Comparison of ENCODE assay signal across 15 cellular contexts in genomic region chr14:100286484-100287191, GRCh38. TPM values are rescaled to one million over a fixed set of nuclear protein-coding genes. Genes with fewer than 3 reads are reported as not detected.
DNase-seq lines count a peak whose midpoint lies in the region; ATAC-seq, FAIRE-seq and TF ChIP-seq lines count a peak whose summit lies in the region.
"Had no signal": no experiment of that assay in that cellular context is flagged by ENCODE, and none has a peak within 500 bp of the region (broad histone marks: within the 10 kb centered on the region; RNA-seq: fewer than 3 reads in every experiment).

No MANE protein-coding gene starts in this region.

- H4K20me1 ChIP-seq in BLaER1 (peaks cover 79% of the 10 kb centered on the region), astrocyte (ENCODE audit: insufficient read depth, low read length) (peaks cover 43% of the 10 kb centered on the region)

- TF ChIP-seq CTCF in CD8-positive, alpha-beta T cell (IDR thresholded peaks at IDR 0.05), result no peak
- TF ChIP-seq CTCF in astrocyte (IDR thresholded peaks at IDR 0.05; ENCODE audit: insufficient read depth, low read depth, low read length) (no peak), endothelial cell (IDR thresholded peaks at IDR 0.05; ENCODE audit: unreplicated experiment) (no peak), foreskin fibroblast (IDR thresholded peaks at IDR 0.05; ENCODE audit: low read depth, low read length) (no peak)

- no peaks in the 10 kb centered on the region for H3K9me3 Mint-ChIP-seq in CD8-positive, alpha-beta T cell
- H3K9me3 Mint-ChIP-seq in astrocyte (ENCODE audit: unreplicated experiment), result no peaks in the 10 kb centered on the region
- H3K9me3 Mint-ChIP-seq in natural killer cell treated with Interleukin-12 subunit alpha and Interleukin-12 subunit beta and Interleukin-15 and Interleukin-18, amount 100 ng/mL, for 72 hours, result no peaks in the 10 kb centered on the region
- H3K9me3 Mint-ChIP-seq in endothelial cell (ENCODE audit: unreplicated experiment), result no peaks in the 10 kb centered on the region

- DNase-seq in CD8-positive, alpha-beta T cell, result no peak
- DNase-seq in astrocyte (ENCODE audit: low read depth) (no peak), SKM-1 treated with dmso at 0.1 percent for 144 hours (lab: John Stamatoyannopoulos, UW; ENCODE audit: unreplicated experiment) (no peak), endothelial cell (ENCODE audit: low spot score) (no peak), globus pallidus (ENCODE audit: low spot score) (no peak), foreskin fibroblast (no peak)
- DNase-seq in natural killer cell treated with Interleukin-12 subunit alpha and Interleukin-12 subunit beta and Interleukin-15 and Interleukin-18, amount 100 ng/mL, for 72 hours (ENCODE audit: low spot score), result no peak
- DNase-seq: effector CD4-positive, alpha-beta T cell; NCI-H1105; NCI-H345 had no signal

- H3K27ac ChIP-seq in BLaER1 (peak overlapping the region; percentile 58), astrocyte (ENCODE audit: low read depth, low read length) (no peak overlapping the region)
- H3K27ac ChIP-seq in CD8-positive, alpha-beta T cell (ENCODE audit: low read depth, low read length), result no peak overlapping the region

- H3K79me2 ChIP-seq in astrocyte (ENCODE audit: insufficient read depth, low read length), result peaks cover 12% of the 10 kb centered on the region

- peak overlapping the region; percentile 8 for H3K4me3 Mint-ChIP-seq in CD8-positive, alpha-beta T cell
- peak overlapping the region; percentile 81 for H3K4me3 Mint-ChIP-seq in astrocyte (ENCODE audit: unreplicated experiment)
- H3K4me3 Mint-ChIP-seq in natural killer cell treated with Interleukin-12 subunit alpha and Interleukin-12 subunit beta and Interleukin-15 and Interleukin-18, amount 100 ng/mL, for 72 hours, result peak overlapping the region; percentile 85
- no peak overlapping the region for H3K4me3 Mint-ChIP-seq in endothelial cell (ENCODE audit: unreplicated experiment)

- no peak overlapping the region for H3K27ac Mint-ChIP-seq in CD8-positive, alpha-beta T cell
- H3K27ac Mint-ChIP-seq in astrocyte (ENCODE audit: unreplicated experiment) (no peak overlapping the region), endothelial cell (ENCODE audit: unreplicated experiment) (no peak overlapping the region)
- H3K27ac Mint-ChIP-seq in natural killer cell treated with Interleukin-12 subunit alpha and Interleukin-12 subunit beta and Interleukin-15 and Interleukin-18, amount 100 ng/mL, for 72 hours, result peak overlapping the region; percentile 64 to 88

- H3K9me3 ChIP-seq in BLaER1 (no peaks in the 10 kb centered on the region), astrocyte (ENCODE audit: insufficient read depth, low read depth, low read length) (no peaks in the 10 kb centered on the region)
- H3K9me3 ChIP-seq in CD8-positive, alpha-beta T cell (ENCODE audit: low read length), result no peaks in the 10 kb centered on the region
- H3K9me3 ChIP-seq: ascending aorta had no signal

- H3K27me3 Mint-ChIP-seq in CD8-positive, alpha-beta T cell (ENCODE audit: low read depth), result no peaks in the 10 kb centered on the region
- H3K27me3 Mint-ChIP-seq in astrocyte (ENCODE audit: low read depth, unreplicated experiment), result no peaks in the 10 kb centered on the region
- no peaks in the 10 kb centered on the region for H3K27me3 Mint-ChIP-seq in natural killer cell treated with Interleukin-12 subunit alpha and Interleukin-12 subunit beta and Interleukin-15 and Interleukin-18, amount 100 ng/mL, for 72 hours
- H3K27me3 Mint-ChIP-seq in endothelial cell (ENCODE audit: unreplicated experiment), result peaks cover 23% of the 10 kb centered on the region

- H3K4me1 ChIP-seq in BLaER1, result peaks cover 98% of the 10 kb centered on the region
- peaks cover 5% of the 10 kb centered on the region for H3K4me1 ChIP-seq in CD8-positive, alpha-beta T cell (ENCODE audit: insufficient read depth, low read length)
- H3K4me1 ChIP-seq in astrocyte (ENCODE audit: insufficient read depth, low read length), result no peaks in the 10 kb centered on the region

- intact Hi-C loops in CD8-positive, alpha-beta T cell (cut with DNase I, micrococcal nuclease), result loop anchor here in 1 of 2 experiments (5.0 to 10.0 kb wide), 2 partner anchors 219 to 312 kb away; partner anchors contain the start of gene EVL

- no peak for FAIRE-seq in astrocyte (lab: Jason Lieb, UNC)
- FAIRE-seq: frontal cortex, HTR-8/SVneo had no signal

- peaks cover 6% of the 10 kb centered on the region for H3K36me3 Mint-ChIP-seq in CD8-positive, alpha-beta T cell
- H3K36me3 Mint-ChIP-seq in astrocyte (ENCODE audit: low read depth, unreplicated experiment) (peaks cover 4% of the 10 kb centered on the region), endothelial cell (ENCODE audit: low read depth, unreplicated experiment) (peaks cover 12% of the 10 kb centered on the region)
- H3K36me3 Mint-ChIP-seq in natural killer cell treated with Interleukin-12 subunit alpha and Interleukin-12 subunit beta and Interleukin-15 and Interleukin-18, amount 100 ng/mL, for 72 hours, result no peaks in the 10 kb centered on the region

- H3K4me3 ChIP-seq in BLaER1 (no peak overlapping the region), astrocyte (ENCODE audit: insufficient read depth, low read depth, low read length) (no peak overlapping the region), foreskin fibroblast (ENCODE audit: low read depth in 1 of 2, low read length in 2 of 2) (no peak overlapping the region)
- no peak overlapping the region for H3K4me3 ChIP-seq in CD8-positive, alpha-beta T cell (ENCODE audit: low read depth, low read length)

- POLR2A ChIA-PET in CD8-positive, alpha-beta T cell (lab: Charles Lee), result interaction anchor here (0.9 kb wide), 1 partner anchor 20 kb away, joined by 3 read pairs; the partner anchor contains the start of gene SLC25A29

- H3K27me3 ChIP-seq in BLaER1 (no peaks in the 10 kb centered on the region), astrocyte (ENCODE audit: insufficient read depth, low read length) (no peaks in the 10 kb centered on the region)
- H3K27me3 ChIP-seq in CD8-positive, alpha-beta T cell (ENCODE audit: insufficient read depth, low read length), result no peaks in the 10 kb centered on the region
- H3K27me3 ChIP-seq: ascending aorta had no signal

- peaks cover 8% of the 10 kb centered on the region for H3K4me1 Mint-ChIP-seq in CD8-positive, alpha-beta T cell (ENCODE audit: low read depth)
- H3K4me1 Mint-ChIP-seq in astrocyte (ENCODE audit: low read depth, unreplicated experiment) (peaks cover 18% of the 10 kb centered on the region), endothelial cell (ENCODE audit: unreplicated experiment) (peaks cover 15% of the 10 kb centered on the region)
- H3K4me1 Mint-ChIP-seq in natural killer cell treated with Interleukin-12 subunit alpha and Interleukin-12 subunit beta and Interleukin-15 and Interleukin-18, amount 100 ng/mL, for 72 hours (ENCODE audit: low read depth in 2 of 2), result peaks cover 9 to 12% of the 10 kb centered on the region in 2 donors

- H3K4me2 ChIP-seq in BLaER1 (peak overlapping the region; percentile 96), astrocyte (ENCODE audit: low read length) (no peak overlapping the region)

- ATAC-seq in CD8-positive, alpha-beta T cell, result no peak
- ATAC-seq in natural killer cell treated with Interleukin-12 subunit alpha and Interleukin-12 subunit beta and Interleukin-15 and Interleukin-18, amount 100 ng/mL, for 72 hours, result no peak

- CTCF ChIA-PET in CD8-positive, alpha-beta T cell (lab: Charles Lee), result interaction anchor here (0.7 to 2.6 kb wide), 11 partner anchors 8 to 166 kb away, joined by 3 to 8 read pairs (median 6); partner anchors contain the start of gene SLC25A47

- H3K9ac ChIP-seq in BLaER1, result peak overlapping the region; percentile 60; the same call in 1 of the 2 replicates
- H3K9ac ChIP-seq in astrocyte (ENCODE audit: low read length), result no peak overlapping the region

- peaks cover 40% of the 10 kb centered on the region for H3K36me3 ChIP-seq in BLaER1
- no peaks in the 10 kb centered on the region for H3K36me3 ChIP-seq in CD8-positive, alpha-beta T cell (ENCODE audit: insufficient read depth, low read length)
- no peaks in the 10 kb centered on the region for H3K36me3 ChIP-seq in astrocyte (ENCODE audit: insufficient read depth, low read length)

- H2AFZ ChIP-seq in astrocyte (ENCODE audit: low read depth, low read length), result no peak overlapping the region

RNA-seq across cellular contexts. Expression of gene SLC25A29, which starts 19.6 kb away (rescaled TPM):
- total RNA-seq in CD8-positive, alpha-beta T cell, result 10 to 100 TPM; 19.4 to 22.8 TPM
- 24.3 and 30.2 TPM in 2 replicates for total RNA-seq in astrocyte
- 10 to 100 TPM; 29.2 to 37.9 TPM for total RNA-seq in natural killer cell treated with Interleukin-12 subunit alpha and Interleukin-12 subunit beta and Interleukin-15 and Interleukin-18, amount 100 ng/mL, for 72 hours
- total RNA-seq in endothelial cell (ENCODE audit: unreplicated experiment), result 165 TPM

RNA-seq across cellular contexts. Expression of gene SLC25A47, which starts 36.5 kb away (rescaled TPM):
- not detected for total RNA-seq in CD8-positive, alpha-beta T cell
- total RNA-seq in astrocyte (not detected in 2 replicates), endothelial cell (ENCODE audit: unreplicated experiment) (not detected)
- not detected for total RNA-seq in natural killer cell treated with Interleukin-12 subunit alpha and Interleukin-12 subunit beta and Interleukin-15 and Interleukin-18, amount 100 ng/mL, for 72 hours
- total RNA-seq: ascending aorta; frontal cortex; T-helper 1 cell treated with Interleukin-12 subunit alpha and Interleukin-12 subunit beta and Interleukin-4 antibody, amounts not matched to agents 30 ng/mL and 1 ng/mL, for 36 hours had no signal

RNA-seq across cellular contexts. Expression of gene YY1, which starts 47.7 kb away (rescaled TPM):
- total RNA-seq in CD8-positive, alpha-beta T cell, result 10 to 100 TPM; 70.0 to 80.7 TPM
- total RNA-seq in astrocyte (84.5 and 87.5 TPM in 2 replicates), endothelial cell (ENCODE audit: unreplicated experiment) (81.7 TPM)
- 10 to 100 TPM; 59.7 to 75.7 TPM for total RNA-seq in natural killer cell treated with Interleukin-12 subunit alpha and Interleukin-12 subunit beta and Interleukin-15 and Interleukin-18, amount 100 ng/mL, for 72 hours

Comparison
In these comparisons a context has a peak if more than half of its experiments do, and no peak if none do; other contexts are left out.
1. H3K27ac Mint-ChIP-seq: peak in natural killer cell treated with Interleukin-12 subunit alpha and Interleukin-12 subunit beta and Interleukin-15 and Interleukin-18, amount 100 ng/mL, for 72 hours (2 of 2); none in CD8-positive, alpha-beta T cell (single experiment), astrocyte (single experiment) and endothelial cell (single experiment).